ENCODE assay signal across 1 cellular context in the genomic region with DNA sequence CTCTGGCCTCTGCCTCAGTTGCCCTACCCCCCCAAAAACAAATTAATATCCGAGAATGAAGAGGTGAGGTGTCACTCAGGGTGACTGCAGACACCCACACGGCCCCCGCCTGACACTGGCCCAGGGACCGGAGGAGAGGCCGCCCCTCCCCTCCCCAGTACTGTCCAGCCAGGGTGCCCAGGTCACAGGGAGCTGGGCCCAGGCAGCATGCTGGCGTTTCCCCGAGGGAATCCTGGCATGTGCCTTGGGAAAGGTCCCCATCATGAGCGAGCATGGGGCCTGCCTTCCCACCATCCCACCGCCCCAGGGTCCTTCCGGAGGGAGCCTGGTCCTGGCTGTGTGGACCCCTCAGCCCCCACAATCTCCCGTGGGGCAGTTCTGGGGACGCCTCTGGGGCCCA.
TF ChIP-seq lines count a peak whose summit lies in the region.

No MANE protein-coding gene starts in this region.

TF ChIP-seq in HCT116, 20 proteins besides CTCF, POLR2A, EP300 and RAD21 (continued from another document):
- TF ChIP-seq, protein P1, sequence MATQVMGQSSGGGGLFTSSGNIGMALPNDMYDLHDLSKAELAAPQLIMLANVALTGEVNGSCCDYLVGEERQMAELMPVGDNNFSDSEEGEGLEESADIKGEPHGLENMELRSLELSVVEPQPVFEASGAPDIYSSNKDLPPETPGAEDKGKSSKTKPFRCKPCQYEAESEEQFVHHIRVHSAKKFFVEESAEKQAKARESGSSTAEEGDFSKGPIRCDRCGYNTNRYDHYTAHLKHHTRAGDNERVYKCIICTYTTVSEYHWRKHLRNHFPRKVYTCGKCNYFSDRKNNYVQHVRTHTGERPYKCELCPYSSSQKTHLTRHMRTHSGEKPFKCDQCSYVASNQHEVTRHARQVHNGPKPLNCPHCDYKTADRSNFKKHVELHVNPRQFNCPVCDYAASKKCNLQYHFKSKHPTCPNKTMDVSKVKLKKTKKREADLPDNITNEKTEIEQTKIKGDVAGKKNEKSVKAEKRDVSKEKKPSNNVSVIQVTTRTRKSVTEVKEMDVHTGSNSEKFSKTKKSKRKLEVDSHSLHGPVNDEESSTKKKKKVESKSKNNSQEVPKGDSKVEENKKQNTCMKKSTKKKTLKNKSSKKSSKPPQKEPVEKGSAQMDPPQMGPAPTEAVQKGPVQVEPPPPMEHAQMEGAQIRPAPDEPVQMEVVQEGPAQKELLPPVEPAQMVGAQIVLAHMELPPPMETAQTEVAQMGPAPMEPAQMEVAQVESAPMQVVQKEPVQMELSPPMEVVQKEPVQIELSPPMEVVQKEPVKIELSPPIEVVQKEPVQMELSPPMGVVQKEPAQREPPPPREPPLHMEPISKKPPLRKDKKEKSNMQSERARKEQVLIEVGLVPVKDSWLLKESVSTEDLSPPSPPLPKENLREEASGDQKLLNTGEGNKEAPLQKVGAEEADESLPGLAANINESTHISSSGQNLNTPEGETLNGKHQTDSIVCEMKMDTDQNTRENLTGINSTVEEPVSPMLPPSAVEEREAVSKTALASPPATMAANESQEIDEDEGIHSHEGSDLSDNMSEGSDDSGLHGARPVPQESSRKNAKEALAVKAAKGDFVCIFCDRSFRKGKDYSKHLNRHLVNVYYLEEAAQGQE (IDR thresholded peaks at IDR 0.05; ENCODE audit: low read depth) = no peak
- no peak for TF ChIP-seq YY1 (IDR thresholded peaks at IDR 0.05; ENCODE audit: extremely low read depth, insufficient replicate concordance, low read depth, low read length)
- TF ChIP-seq, protein P2, sequence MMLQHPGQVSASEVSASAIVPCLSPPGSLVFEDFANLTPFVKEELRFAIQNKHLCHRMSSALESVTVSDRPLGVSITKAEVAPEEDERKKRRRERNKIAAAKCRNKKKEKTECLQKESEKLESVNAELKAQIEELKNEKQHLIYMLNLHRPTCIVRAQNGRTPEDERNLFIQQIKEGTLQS (IDR thresholded peaks at IDR 0.05) = no peak
- no peak for TF ChIP-seq POLR2AphosphoS5 (IDR thresholded peaks at IDR 0.05; ENCODE audit: low read depth, low read length)
- TF ChIP-seq, protein P3, sequence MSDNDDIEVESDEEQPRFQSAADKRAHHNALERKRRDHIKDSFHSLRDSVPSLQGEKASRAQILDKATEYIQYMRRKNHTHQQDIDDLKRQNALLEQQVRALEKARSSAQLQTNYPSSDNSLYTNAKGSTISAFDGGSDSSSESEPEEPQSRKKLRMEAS (IDR thresholded peaks at IDR 0.05) = no peak
- TF ChIP-seq, protein P4, sequence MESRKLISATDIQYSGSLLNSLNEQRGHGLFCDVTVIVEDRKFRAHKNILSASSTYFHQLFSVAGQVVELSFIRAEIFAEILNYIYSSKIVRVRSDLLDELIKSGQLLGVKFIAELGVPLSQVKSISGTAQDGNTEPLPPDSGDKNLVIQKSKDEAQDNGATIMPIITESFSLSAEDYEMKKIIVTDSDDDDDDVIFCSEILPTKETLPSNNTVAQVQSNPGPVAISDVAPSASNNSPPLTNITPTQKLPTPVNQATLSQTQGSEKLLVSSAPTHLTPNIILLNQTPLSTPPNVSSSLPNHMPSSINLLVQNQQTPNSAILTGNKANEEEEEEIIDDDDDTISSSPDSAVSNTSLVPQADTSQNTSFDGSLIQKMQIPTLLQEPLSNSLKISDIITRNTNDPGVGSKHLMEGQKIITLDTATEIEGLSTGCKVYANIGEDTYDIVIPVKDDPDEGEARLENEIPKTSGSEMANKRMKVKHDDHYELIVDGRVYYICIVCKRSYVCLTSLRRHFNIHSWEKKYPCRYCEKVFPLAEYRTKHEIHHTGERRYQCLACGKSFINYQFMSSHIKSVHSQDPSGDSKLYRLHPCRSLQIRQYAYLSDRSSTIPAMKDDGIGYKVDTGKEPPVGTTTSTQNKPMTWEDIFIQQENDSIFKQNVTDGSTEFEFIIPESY (IDR thresholded peaks at IDR 0.05; ENCODE audit: extremely low read depth, insufficient replicate concordance, low read length) = no peak
- TF ChIP-seq SP1 (IDR thresholded peaks at IDR 0.05; ENCODE audit: low read depth) = no peak
- no peak for TF ChIP-seq EZH2phosphoT487 (IDR thresholded peaks at IDR 0.05; ENCODE audit: borderline replicate concordance)
- TF ChIP-seq ZNF274 (IDR thresholded peaks at IDR 0.05; ENCODE audit: low read depth, low read length) = no peak
- no peak for TF ChIP-seq FOSL1 (IDR thresholded peaks at IDR 0.05; ENCODE audit: low read depth)
- TF ChIP-seq EGR1 (IDR thresholded peaks at IDR 0.05; ENCODE audit: low read depth) = no peak
- no peak for TF ChIP-seq ELF1 (IDR thresholded peaks at IDR 0.05; ENCODE audit: borderline replicate concordance, low read depth)
- no peak for TF ChIP-seq CBX3 (IDR thresholded peaks at IDR 0.05; ENCODE audit: low read depth)
- TF ChIP-seq JUND (IDR thresholded peaks at IDR 0.05) = no peak
- TF ChIP-seq TCF7L2 (IDR thresholded peaks at IDR 0.05; ENCODE audit: borderline replicate concordance, extremely low read depth, insufficient read depth, insufficient read length) = no peak
- TF ChIP-seq SIN3A (IDR thresholded peaks at IDR 0.05; ENCODE audit: low read depth) = no peak
- no peak for TF ChIP-seq ZFX (IDR thresholded peaks at IDR 0.05)
- no peak for TF ChIP-seq EZH2 (IDR thresholded peaks at IDR 0.05)
